ENCODE assay signal across 8 cellular contexts in genomic region chr9:36192196-36192595, GRCh38. TPM values are rescaled to one million over a fixed set of nuclear protein-coding genes. Genes with fewer than 3 reads are reported as not detected.
DNase-seq lines count a peak whose midpoint lies in the region; ATAC-seq, FAIRE-seq and TF ChIP-seq lines count a peak whose summit lies in the region.

No MANE protein-coding gene starts in this region.

- peaks cover 14% of the 10 kb centered on the region for H4K20me1 ChIP-seq in HepG2 (ENCODE audit: insufficient read depth, low read length)

- H3K4me1 Mint-ChIP-seq in activated naive CD4-positive, alpha-beta T cell treated with anti-CD3 and anti-CD28 coated beads for 36 hours (ENCODE audit: low read depth) = peaks cover 42% of the 10 kb centered on the region
- H3K4me1 Mint-ChIP-seq in activated naive CD8-positive, alpha-beta T cell treated with anti-CD3 and anti-CD28 coated beads, Interleukin-2, amount 10 ng/mL, durations not matched to agents 7 days and 5 days = peaks cover 50% of the 10 kb centered on the region
- peaks cover 40% of the 10 kb centered on the region for H3K4me1 Mint-ChIP-seq in type B pancreatic cell (ENCODE audit: unreplicated experiment)

- H3K4me2 ChIP-seq in HepG2 (ENCODE audit: low read depth, low read length) = peak overlapping the region; percentile 96

- H3K4me3 Mint-ChIP-seq in activated naive CD4-positive, alpha-beta T cell treated with anti-CD3 and anti-CD28 coated beads for 36 hours = peak overlapping the region; percentile 84
- H3K4me3 Mint-ChIP-seq in activated naive CD8-positive, alpha-beta T cell treated with anti-CD3 and anti-CD28 coated beads, Interleukin-2, amount 10 ng/mL, durations not matched to agents 7 days and 5 days = peak overlapping the region; percentile 97
- H3K4me3 Mint-ChIP-seq in type B pancreatic cell = peak overlapping the region; percentile 94

- H3K79me2 ChIP-seq in HepG2 (ENCODE audit: insufficient read depth, low read length) = peaks cover 38% of the 10 kb centered on the region

- peaks cover 36% of the 10 kb centered on the region for H3K4me1 ChIP-seq in HepG2 (ENCODE audit: insufficient read depth, low read length)

- H3K9ac ChIP-seq in HepG2 (ENCODE audit: insufficient read depth, low read depth, low read length) = peak overlapping the region; percentile 90

- H2AFZ ChIP-seq in HepG2 (ENCODE audit: low read length) = no peak overlapping the region

- CTCF ChIA-PET in activated naive CD4-positive, alpha-beta T cell treated with anti-CD3 and anti-CD28 coated beads for 36 hours (lab: Charles Lee) = interaction anchor here (1.6 to 3.2 kb wide), 3 partner anchors 9 to 90 kb away, joined by 4 to 17 read pairs (median 5); no protein-coding TSS in a partner anchor
- CTCF ChIA-PET in HepG2 (lab: Yijun Ruan, JAX; ENCODE audit: low intra/inter-chr PET ratio, low total read pairs) = no interaction called here

- no peaks in the 10 kb centered on the region for H3K27me3 Mint-ChIP-seq in activated naive CD4-positive, alpha-beta T cell treated with anti-CD3 and anti-CD28 coated beads for 36 hours (ENCODE audit: low read depth)
- H3K27me3 Mint-ChIP-seq in activated naive CD8-positive, alpha-beta T cell treated with anti-CD3 and anti-CD28 coated beads, Interleukin-2, amount 10 ng/mL, durations not matched to agents 7 days and 5 days = peaks cover 9% of the 10 kb centered on the region
- peaks cover 14% of the 10 kb centered on the region for H3K27me3 Mint-ChIP-seq in type B pancreatic cell

- TF ChIP-seq CTCF in HepG2 (CRISPR knock-in tag; IDR thresholded peaks at IDR 0.05) = no peak
- TF ChIP-seq CTCF in type B pancreatic cell (conservative IDR thresholded peaks at IDR 0.05) = no peak

- H3K27me3 ChIP-seq in HepG2 (ENCODE audit: control insufficient read depth in 1 of 2, insufficient read depth in 2 of 2, low read length in 2 of 2) = no peaks in the 10 kb centered on the region; a peak in 1 of 5 replicates

- H3K9me3 Mint-ChIP-seq in activated naive CD4-positive, alpha-beta T cell treated with anti-CD3 and anti-CD28 coated beads for 36 hours = no peaks in the 10 kb centered on the region
- no peaks in the 10 kb centered on the region for H3K9me3 Mint-ChIP-seq in activated naive CD8-positive, alpha-beta T cell treated with anti-CD3 and anti-CD28 coated beads, Interleukin-2, amount 10 ng/mL, durations not matched to agents 7 days and 5 days
- no peaks in the 10 kb centered on the region for H3K9me3 Mint-ChIP-seq in type B pancreatic cell

- no peak for TF ChIP-seq RAD21 in HepG2 (CRISPR knock-in tag; IDR thresholded peaks at IDR 0.05)

- peaks cover 15% of the 10 kb centered on the region for H3K36me3 Mint-ChIP-seq in activated naive CD4-positive, alpha-beta T cell treated with anti-CD3 and anti-CD28 coated beads for 36 hours (ENCODE audit: low read depth)
- H3K36me3 Mint-ChIP-seq in activated naive CD8-positive, alpha-beta T cell treated with anti-CD3 and anti-CD28 coated beads, Interleukin-2, amount 10 ng/mL, durations not matched to agents 7 days and 5 days = peaks cover 12% of the 10 kb centered on the region
- H3K36me3 Mint-ChIP-seq in type B pancreatic cell = peaks cover 13% of the 10 kb centered on the region

- no peak for TF ChIP-seq POLR2A in HepG2 (IDR thresholded peaks at IDR 0.05; ENCODE audit: insufficient read depth in 1 of 2, low read depth in 2 of 2, low read length in 2 of 2)

- POLR2A ChIA-PET in activated naive CD8-positive, alpha-beta T cell treated with anti-CD3 and anti-CD28 coated beads, Interleukin-2, amount 10 ng/mL, durations not matched to agents 7 days and 5 days (lab: Charles Lee) = interaction anchor here (0.6 to 3.0 kb wide), 5 partner anchors 27 to 377 kb away, joined by 3 to 20 read pairs (median 15); partner anchors contain the start of gene GNE
- POLR2A ChIA-PET in HepG2 (lab: Yijun Ruan, JAX) = interaction anchor here (2.1 to 5.3 kb wide), 2 partner anchors 14 to 66 kb away, joined by 23 to 62 read pairs; partner anchors contain the start of gene GNE

- WGBS in HepG2 (ENCODE audit: low lambda C conversion rate) = 73% methylated on average over 4 of the region's 4 CpGs

- H3K4me3 ChIP-seq in HepG2 (replicated peaks in 1 of 3; ENCODE audit: insufficient read depth in 1 of 3, low read depth in 2 of 3, low read length in 3 of 3) = peak overlapping the region; percentile 84 to 86 (median 85)

- intact Hi-C loops in activated naive CD4-positive, alpha-beta T cell treated with anti-CD3 and anti-CD28 coated beads for 36 hours (cut with micrococcal nuclease) = no loop called here
- intact Hi-C loops in HepG2 (cut with micrococcal nuclease; ENCODE audit: unreplicated experiment) (no loop called here), sciatic nerve (cut with DNase I) (loop anchor here (5.0 kb wide), 1 partner anchor 135 kb away; no protein-coding TSS in a partner anchor)

- no peak for FAIRE-seq in HepG2 (lab: Jason Lieb, UNC)

- H3K9me3 ChIP-seq in HepG2 (ENCODE audit: low read length) = no peaks in the 10 kb centered on the region

- no peak for ATAC-seq in activated naive CD8-positive, alpha-beta T cell treated with anti-CD3 and anti-CD28 coated beads, Interleukin-2, amount 10 ng/mL, durations not matched to agents 7 days and 5 days (ENCODE audit: low read depth)
- no peak for ATAC-seq in HepG2
- ATAC-seq in HG02970 (IDR thresholded peaks at IDR 0.05; ENCODE audit: low FRiP score, unreplicated experiment) = no peak
- ATAC-seq in HG02642 (IDR thresholded peaks at IDR 0.05; ENCODE audit: poor library complexity, unreplicated experiment) = no peak
- no peak for ATAC-seq in sciatic nerve

- H3K27ac ChIP-seq in HepG2 (ENCODE audit: extremely low read length, insufficient read depth, low read length) = no peak overlapping the region

- DNase-seq in activated naive CD4-positive, alpha-beta T cell treated with anti-CD3 and anti-CD28 coated beads for 36 hours = no peak
- DNase-seq in activated naive CD4-positive, alpha-beta T cell treated with Interleukin-2 at 50 U/mL for 16 hours = no peak
- no peak for DNase-seq in activated naive CD8-positive, alpha-beta T cell treated with anti-CD3 and anti-CD28 coated beads, Interleukin-2, amount 10 ng/mL, durations not matched to agents 7 days and 5 days
- no peak for DNase-seq in HepG2 (ENCODE audit: low spot score)
- no peak for DNase-seq in type B pancreatic cell (ENCODE audit: extremely low spot score, unreplicated experiment)
- no peak for DNase-seq in sciatic nerve (ENCODE audit: low spot score)

- no peak overlapping the region for H3K27ac Mint-ChIP-seq in activated naive CD4-positive, alpha-beta T cell treated with anti-CD3 and anti-CD28 coated beads for 36 hours
- no peak overlapping the region for H3K27ac Mint-ChIP-seq in activated naive CD8-positive, alpha-beta T cell treated with anti-CD3 and anti-CD28 coated beads, Interleukin-2, amount 10 ng/mL, durations not matched to agents 7 days and 5 days
- H3K27ac Mint-ChIP-seq in type B pancreatic cell = peak overlapping the region; percentile 88

- TF ChIP-seq EP300 in HepG2 (IDR thresholded peaks at IDR 0.05; ENCODE audit: low read depth in 2 of 2, low read length in 2 of 2) (no peak), HepG2 (CRISPR knock-in tag; IDR thresholded peaks at IDR 0.05; ENCODE audit: borderline replicate concordance) (no peak)

- in situ Hi-C loops in HepG2 (cut with HindIII; ENCODE audit: extremely low pct_ligation_motif_present, low pct_unique_long_range_greater_than_20kb) = no loop called here

- BruUV-seq in HepG2 (replicated peaks; lab: Mats Ljungman, UMichigan) = no TSS peak

- peaks cover 1 to 6% of the 10 kb centered on the region in 2 experiments; a peak in 2 of 5 replicates for H3K36me3 ChIP-seq in HepG2 (replicated peaks in 1 of 2; ENCODE audit: control insufficient read depth in 1 of 2, insufficient read depth in 2 of 2, low read length in 2 of 2)

RNA-seq across cellular contexts. Expression of gene CLTA, which starts 1.5 kb away (rescaled TPM):
- 100 to 1,000 TPM in 1 of 2 experiments, 10 to 100 TPM in 1; 96.4 to 101 TPM for total RNA-seq in activated naive CD4-positive, alpha-beta T cell treated with anti-CD3 and anti-CD28 coated beads for 36 hours
- 100 to 1,000 TPM; 119 to 123 TPM for total RNA-seq in activated naive CD8-positive, alpha-beta T cell treated with anti-CD3 and anti-CD28 coated beads, Interleukin-2, amount 10 ng/mL, durations not matched to agents 7 days and 5 days
- total RNA-seq in HepG2 (2016; rRNA removed; fragmentation: Illumina TruSeq; extraction: Trizol) (222 and 227 TPM in 2 replicates), type B pancreatic cell (ENCODE audit: low replicate concordance) (220 and 233 TPM in 2 replicates), sciatic nerve (103 TPM)
- 77.4 and 77.5 TPM in 2 replicates for total RNA-seq in HepG2 (2016; cell fraction: cytosol; rRNA removed; fragmentation: Illumina TruSeq; extraction: Trizol; ENCODE audit: low read depth)
- total RNA-seq in HepG2 (2016; cell fraction: insoluble cytoplasmic fraction; rRNA removed; fragmentation: Illumina TruSeq; extraction: Trizol) = 223 and 230 TPM in 2 replicates
- total RNA-seq in HepG2 (2016; cell fraction: membrane; rRNA removed; fragmentation: Illumina TruSeq; extraction: Trizol) = 134 and 142 TPM in 2 replicates
- total RNA-seq in HepG2 (2016; cell fraction: nucleus; rRNA removed; fragmentation: Illumina TruSeq; extraction: Trizol) = 66.4 and 74.6 TPM in 2 replicates
- polyA plus RNA-seq in HepG2 (2011; rRNA removed) = 110 and 143 TPM in 2 replicates
- polyA plus RNA-seq in HepG2 (2011; cell fraction: cytosol; rRNA removed) = 131 and 141 TPM in 2 replicates
- 33.5 and 40.0 TPM in 2 replicates for polyA plus RNA-seq in HepG2 (2011; cell fraction: nucleus; rRNA removed)
- 138 and 142 TPM in 2 replicates for polyA plus RNA-seq in HepG2 (2012)
- polyA plus RNA-seq in HepG2 (2016; cell fraction: cytosol; fragmentation: Illumina TruSeq; extraction: Trizol; ENCODE audit: low read depth) = 80.6 and 83.8 TPM in 2 replicates
- polyA plus RNA-seq in HepG2 (2016; cell fraction: insoluble cytoplasmic fraction; fragmentation: Illumina TruSeq; extraction: Trizol; ENCODE audit: low read depth) = 243 and 252 TPM in 2 replicates
- 122 and 129 TPM in 2 replicates for polyA plus RNA-seq in HepG2 (2016; cell fraction: membrane; fragmentation: Illumina TruSeq; extraction: Trizol; ENCODE audit: low read depth)
- 116 and 119 TPM in 2 replicates for polyA plus RNA-seq in HepG2 (2016; cell fraction: nucleus; fragmentation: Illumina TruSeq; extraction: Trizol; ENCODE audit: insufficient read depth, low read depth)
- polyA minus RNA-seq in HepG2 (2011; rRNA and poly(A)+ RNA removed; ENCODE audit: low replicate concordance) = 57.2 and 96.3 TPM in 2 replicates
- polyA minus RNA-seq in HepG2 (2011; cell fraction: cytosol; rRNA and poly(A)+ RNA removed) = 62.5 and 79.0 TPM in 2 replicates
- polyA minus RNA-seq in HepG2 (2011; cell fraction: nucleus; rRNA and poly(A)+ RNA removed) = 17.6 and 26.5 TPM in 2 replicates

RNA-seq across cellular contexts. Expression of gene CCIN, which starts 23.0 kb away (rescaled TPM):
- not detected for total RNA-seq in activated naive CD4-positive, alpha-beta T cell treated with anti-CD3 and anti-CD28 coated beads for 36 hours
- total RNA-seq in activated naive CD8-positive, alpha-beta T cell treated with anti-CD3 and anti-CD28 coated beads, Interleukin-2, amount 10 ng/mL, durations not matched to agents 7 days and 5 days = under 1 TPM; 0.14 to 0.26 TPM
- total RNA-seq in HepG2 (2016; rRNA removed; fragmentation: Illumina TruSeq; extraction: Trizol) (not detected in 2 replicates), type B pancreatic cell (ENCODE audit: low replicate concordance) (not detected in 2 replicates), sciatic nerve (not detected)
- total RNA-seq in HepG2 (2016; cell fraction: cytosol; rRNA removed; fragmentation: Illumina TruSeq; extraction: Trizol; ENCODE audit: low read depth) = not detected in 2 replicates
- total RNA-seq in HepG2 (2016; cell fraction: insoluble cytoplasmic fraction; rRNA removed; fragmentation: Illumina TruSeq; extraction: Trizol) = not detected in 2 replicates
- total RNA-seq in HepG2 (2016; cell fraction: membrane; rRNA removed; fragmentation: Illumina TruSeq; extraction: Trizol) = not detected in 2 replicates
- not detected in 2 replicates for total RNA-seq in HepG2 (2016; cell fraction: nucleus; rRNA removed; fragmentation: Illumina TruSeq; extraction: Trizol)
- not detected in 2 replicates for polyA plus RNA-seq in HepG2 (2011; rRNA removed)
- polyA plus RNA-seq in HepG2 (2011; cell fraction: cytosol; rRNA removed) = 0.04 TPM in 1 of 2 replicates, not detected in the other
- polyA plus RNA-seq in HepG2 (2011; cell fraction: nucleus; rRNA removed) = 0.07 TPM in 1 of 2 replicates, not detected in the other
- not detected in 2 replicates for polyA plus RNA-seq in HepG2 (2012)
- not detected in 2 replicates for polyA plus RNA-seq in HepG2 (2016; cell fraction: cytosol; fragmentation: Illumina TruSeq; extraction: Trizol; ENCODE audit: low read depth)
- not detected in 2 replicates for polyA plus RNA-seq in HepG2 (2016; cell fraction: insoluble cytoplasmic fraction; fragmentation: Illumina TruSeq; extraction: Trizol; ENCODE audit: low read depth)
- not detected in 2 replicates for polyA plus RNA-seq in HepG2 (2016; cell fraction: membrane; fragmentation: Illumina TruSeq; extraction: Trizol; ENCODE audit: low read depth)
- polyA plus RNA-seq in HepG2 (2016; cell fraction: nucleus; fragmentation: Illumina TruSeq; extraction: Trizol; ENCODE audit: insufficient read depth, low read depth) = not detected in 2 replicates
- polyA minus RNA-seq in HepG2 (2011; rRNA and poly(A)+ RNA removed; ENCODE audit: low replicate concordance) = not detected in 2 replicates
- polyA minus RNA-seq in HepG2 (2011; cell fraction: cytosol; rRNA and poly(A)+ RNA removed) = not detected in 2 replicates
- not detected in 2 replicates for polyA minus RNA-seq in HepG2 (2011; cell fraction: nucleus; rRNA and poly(A)+ RNA removed)

RNA-seq across cellular contexts. Expression of gene GLIPR2, which starts 55.7 kb away (rescaled TPM):
- 1 to 10 TPM; 8.0 to 9.7 TPM for total RNA-seq in activated naive CD4-positive, alpha-beta T cell treated with anti-CD3 and anti-CD28 coated beads for 36 hours
- 10 to 100 TPM; 56.5 to 58.1 TPM for total RNA-seq in activated naive CD8-positive, alpha-beta T cell treated with anti-CD3 and anti-CD28 coated beads, Interleukin-2, amount 10 ng/mL, durations not matched to agents 7 days and 5 days
- total RNA-seq in HepG2 (2016; rRNA removed; fragmentation: Illumina TruSeq; extraction: Trizol) = 0.27 and 0.42 TPM in 2 replicates
- total RNA-seq in HepG2 (2016; cell fraction: cytosol; rRNA removed; fragmentation: Illumina TruSeq; extraction: Trizol; ENCODE audit: low read depth) = not detected in 2 replicates
- total RNA-seq in HepG2 (2016; cell fraction: insoluble cytoplasmic fraction; rRNA removed; fragmentation: Illumina TruSeq; extraction: Trizol) = 0.50 and 0.52 TPM in 2 replicates
- 0.21 and 0.40 TPM in 2 replicates for total RNA-seq in HepG2 (2016; cell fraction: membrane; rRNA removed; fragmentation: Illumina TruSeq; extraction: Trizol)
- total RNA-seq in HepG2 (2016; cell fraction: nucleus; rRNA removed; fragmentation: Illumina TruSeq; extraction: Trizol) = 0.19 TPM in 1 of 2 replicates, not detected in the other
- polyA plus RNA-seq in HepG2 (2011; rRNA removed) = 0.08 and 0.29 TPM in 2 replicates
- 0.07 and 0.22 TPM in 2 replicates for polyA plus RNA-seq in HepG2 (2011; cell fraction: cytosol; rRNA removed)
- polyA plus RNA-seq in HepG2 (2011; cell fraction: nucleus; rRNA removed) = 0.07 TPM in 1 of 2 replicates, not detected in the other
- polyA plus RNA-seq in HepG2 (2012) = 0.21 TPM in 1 of 2 replicates, not detected in the other
- polyA plus RNA-seq in HepG2 (2016; cell fraction: cytosol; fragmentation: Illumina TruSeq; extraction: Trizol; ENCODE audit: low read depth) = 0.07 and 0.14 TPM in 2 replicates
- 0.35 and 0.75 TPM in 2 replicates for polyA plus RNA-seq in HepG2 (2016; cell fraction: insoluble cytoplasmic fraction; fragmentation: Illumina TruSeq; extraction: Trizol; ENCODE audit: low read depth)
- 0.18 and 0.30 TPM in 2 replicates for polyA plus RNA-seq in HepG2 (2016; cell fraction: membrane; fragmentation: Illumina TruSeq; extraction: Trizol; ENCODE audit: low read depth)
- polyA plus RNA-seq in HepG2 (2016; cell fraction: nucleus; fragmentation: Illumina TruSeq; extraction: Trizol; ENCODE audit: insufficient read depth, low read depth) = 0.25 and 0.44 TPM in 2 replicates
- polyA minus RNA-seq in HepG2 (2011; rRNA and poly(A)+ RNA removed; ENCODE audit: low replicate concordance) = 0.23 TPM in 1 of 2 replicates, not detected in the other
- not detected in 2 replicates for polyA minus RNA-seq in HepG2 (2011; cell fraction: cytosol; rRNA and poly(A)+ RNA removed)
- not detected in 2 replicates for polyA minus RNA-seq in HepG2 (2011; cell fraction: nucleus; rRNA and poly(A)+ RNA removed)
- total RNA-seq in type B pancreatic cell (ENCODE audit: low replicate concordance) = 4.6 and 17.8 TPM in 2 replicates
- total RNA-seq in sciatic nerve = 14.8 TPM
